1 cellular context compared by ENCODE assay signal in the genomic region with DNA sequence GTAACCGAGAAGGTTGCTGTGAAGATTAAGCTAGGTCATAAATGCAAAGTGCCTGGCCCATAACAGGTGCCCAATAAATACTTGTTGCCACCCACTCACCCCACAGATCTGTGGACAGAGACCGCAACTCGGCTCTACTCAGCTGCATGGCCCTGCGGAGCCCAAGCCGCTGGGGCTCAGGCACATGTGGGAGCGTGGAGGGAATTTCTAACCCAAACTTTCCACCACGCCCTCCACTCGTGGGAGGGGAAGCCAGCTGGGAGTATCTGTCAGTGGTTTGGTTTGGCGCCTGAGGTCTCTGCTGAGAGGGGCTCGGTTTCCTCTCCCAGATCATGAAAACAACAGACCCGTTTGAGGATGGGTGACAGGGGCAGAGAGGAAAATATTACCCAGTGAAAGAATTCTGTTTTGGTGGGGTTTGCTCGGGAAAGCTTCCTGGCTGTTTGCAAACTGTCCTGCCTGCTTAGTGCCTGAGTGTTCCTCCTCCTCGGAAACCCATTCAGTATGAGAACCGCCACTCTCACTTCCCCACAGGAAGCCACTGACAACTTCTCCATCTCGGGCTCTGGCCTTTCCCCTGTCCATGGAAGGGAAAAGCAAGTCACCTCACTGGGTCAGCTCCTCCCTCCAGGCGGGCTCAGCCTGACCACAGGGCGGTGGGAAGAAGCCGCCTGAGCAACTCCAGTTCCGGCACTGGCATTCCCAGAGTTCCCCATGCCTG.
A peak's percentile ranks its signal among the peaks of the same experiment; 100 is the strongest.
TF ChIP-seq lines count a peak whose summit lies in the region.

No MANE protein-coding gene starts in this region.

TF ChIP-seq in GM12878, 131 proteins besides CTCF, POLR2A, EP300 and RAD21 (continued from another document and continues in another):
- TF ChIP-seq CREM (IDR thresholded peaks at IDR 0.05; ENCODE audit: low read depth) (peak; percentile 64), ZZZ3 (IDR thresholded peaks at IDR 0.05; ENCODE audit: control insufficient read depth, insufficient read length, low read depth) (no peak), TAF1 (IDR thresholded peaks at IDR 0.05; ENCODE audit: borderline replicate concordance, low read depth, low read length) (no peak), ETV6 (conservative IDR thresholded peaks at IDR 0.05 in 1 of 2, IDR thresholded peaks at IDR 0.05 in 1 of 2; ENCODE audit: borderline replicate concordance in 1 of 2, low read depth in 1 of 2) (peak in 1 of 2 experiments; percentile 31; a peak in 1 of 4 replicates), MTA3 (IDR thresholded peaks at IDR 0.05; ENCODE audit: borderline replicate concordance, low read length) (peak; percentile 64; the same call in 1 of the 2 replicates), KAT2A (conservative IDR thresholded peaks at IDR 0.05; ENCODE audit: control insufficient read depth, low read depth, low read length) (no peak), EGR1 (IDR thresholded peaks at IDR 0.05; ENCODE audit: borderline replicate concordance in 1 of 2, low read depth in 2 of 2, low read length in 2 of 2) (peak in 1 of 2 experiments; percentile 76; a peak in 1 of 3 replicates), SUPT20H (IDR thresholded peaks at IDR 0.05; ENCODE audit: borderline replicate concordance, control insufficient read depth, low read depth, low read length) (no peak), RAD51 (IDR thresholded peaks at IDR 0.05) (no peak), HCFC1 (IDR thresholded peaks at IDR 0.05; ENCODE audit: low read length) (no peak), NR2C1 (IDR thresholded peaks at IDR 0.05) (no peak), NBN (IDR thresholded peaks at IDR 0.05) (peak; percentile 74; the same call in 1 of the 2 replicates), TCF3 (IDR thresholded peaks at IDR 0.05; ENCODE audit: borderline replicate concordance, insufficient read depth, low read depth, low read length) (peak; percentile 92), ZSCAN29 (IDR thresholded peaks at IDR 0.05) (no peak), WRNIP1 (IDR thresholded peaks at IDR 0.05; ENCODE audit: borderline replicate concordance, low read depth, low read length) (no peak), JUND (IDR thresholded peaks at IDR 0.05; ENCODE audit: low read depth, low read length) (no peak), FOXM1 (IDR thresholded peaks at IDR 0.05; ENCODE audit: low read depth, low read length) (peak; percentile 86), EED (IDR thresholded peaks at IDR 0.05; ENCODE audit: low read depth) (peak; percentile 97), MYB (IDR thresholded peaks at IDR 0.05; ENCODE audit: borderline replicate concordance, low read depth, low read length) (no peak; the same call in 1 of the 2 replicates), POU2F2 (IDR thresholded peaks at IDR 0.05; ENCODE audit: borderline replicate concordance, low read depth, low read length) (peak; percentile 84), TCF7 (IDR thresholded peaks at IDR 0.05; ENCODE audit: borderline replicate concordance) (no peak), YY1 (IDR thresholded peaks at IDR 0.05; ENCODE audit: low read depth, low read length) (no peak), ATF7 (IDR thresholded peaks at IDR 0.05; ENCODE audit: low read depth) (peak; percentile 77), IKZF2 (IDR thresholded peaks at IDR 0.05) (peak; percentile 91 to 92), ASH2L (IDR thresholded peaks at IDR 0.05; ENCODE audit: borderline replicate concordance, low read depth) (no peak), PAX5 (IDR thresholded peaks at IDR 0.05; ENCODE audit: borderline replicate concordance, low read depth, low read length) (peak; percentile 76; the same call in 1 of the 2 replicates)
- TF ChIP-seq, protein P1, sequence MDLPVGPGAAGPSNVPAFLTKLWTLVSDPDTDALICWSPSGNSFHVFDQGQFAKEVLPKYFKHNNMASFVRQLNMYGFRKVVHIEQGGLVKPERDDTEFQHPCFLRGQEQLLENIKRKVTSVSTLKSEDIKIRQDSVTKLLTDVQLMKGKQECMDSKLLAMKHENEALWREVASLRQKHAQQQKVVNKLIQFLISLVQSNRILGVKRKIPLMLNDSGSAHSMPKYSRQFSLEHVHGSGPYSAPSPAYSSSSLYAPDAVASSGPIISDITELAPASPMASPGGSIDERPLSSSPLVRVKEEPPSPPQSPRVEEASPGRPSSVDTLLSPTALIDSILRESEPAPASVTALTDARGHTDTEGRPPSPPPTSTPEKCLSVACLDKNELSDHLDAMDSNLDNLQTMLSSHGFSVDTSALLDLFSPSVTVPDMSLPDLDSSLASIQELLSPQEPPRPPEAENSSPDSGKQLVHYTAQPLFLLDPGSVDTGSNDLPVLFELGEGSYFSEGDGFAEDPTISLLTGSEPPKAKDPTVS (IDR thresholded peaks at IDR 0.05; ENCODE audit: low read depth, low read length): no peak
- TF ChIP-seq, protein P2, sequence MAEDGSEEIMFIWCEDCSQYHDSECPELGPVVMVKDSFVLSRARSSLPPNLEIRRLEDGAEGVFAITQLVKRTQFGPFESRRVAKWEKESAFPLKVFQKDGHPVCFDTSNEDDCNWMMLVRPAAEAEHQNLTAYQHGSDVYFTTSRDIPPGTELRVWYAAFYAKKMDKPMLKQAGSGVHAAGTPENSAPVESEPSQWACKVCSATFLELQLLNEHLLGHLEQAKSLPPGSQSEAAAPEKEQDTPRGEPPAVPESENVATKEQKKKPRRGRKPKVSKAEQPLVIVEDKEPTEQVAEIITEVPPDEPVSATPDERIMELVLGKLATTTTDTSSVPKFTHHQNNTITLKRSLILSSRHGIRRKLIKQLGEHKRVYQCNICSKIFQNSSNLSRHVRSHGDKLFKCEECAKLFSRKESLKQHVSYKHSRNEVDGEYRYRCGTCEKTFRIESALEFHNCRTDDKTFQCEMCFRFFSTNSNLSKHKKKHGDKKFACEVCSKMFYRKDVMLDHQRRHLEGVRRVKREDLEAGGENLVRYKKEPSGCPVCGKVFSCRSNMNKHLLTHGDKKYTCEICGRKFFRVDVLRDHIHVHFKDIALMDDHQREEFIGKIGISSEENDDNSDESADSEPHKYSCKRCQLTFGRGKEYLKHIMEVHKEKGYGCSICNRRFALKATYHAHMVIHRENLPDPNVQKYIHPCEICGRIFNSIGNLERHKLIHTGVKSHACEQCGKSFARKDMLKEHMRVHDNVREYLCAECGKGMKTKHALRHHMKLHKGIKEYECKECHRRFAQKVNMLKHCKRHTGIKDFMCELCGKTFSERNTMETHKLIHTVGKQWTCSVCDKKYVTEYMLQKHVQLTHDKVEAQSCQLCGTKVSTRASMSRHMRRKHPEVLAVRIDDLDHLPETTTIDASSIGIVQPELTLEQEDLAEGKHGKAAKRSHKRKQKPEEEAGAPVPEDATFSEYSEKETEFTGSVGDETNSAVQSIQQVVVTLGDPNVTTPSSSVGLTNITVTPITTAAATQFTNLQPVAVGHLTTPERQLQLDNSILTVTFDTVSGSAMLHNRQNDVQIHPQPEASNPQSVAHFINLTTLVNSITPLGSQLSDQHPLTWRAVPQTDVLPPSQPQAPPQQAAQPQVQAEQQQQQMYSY (CRISPR knock-in tag; IDR thresholded peaks at IDR 0.05): no peak
- TF ChIP-seq, protein P3, sequence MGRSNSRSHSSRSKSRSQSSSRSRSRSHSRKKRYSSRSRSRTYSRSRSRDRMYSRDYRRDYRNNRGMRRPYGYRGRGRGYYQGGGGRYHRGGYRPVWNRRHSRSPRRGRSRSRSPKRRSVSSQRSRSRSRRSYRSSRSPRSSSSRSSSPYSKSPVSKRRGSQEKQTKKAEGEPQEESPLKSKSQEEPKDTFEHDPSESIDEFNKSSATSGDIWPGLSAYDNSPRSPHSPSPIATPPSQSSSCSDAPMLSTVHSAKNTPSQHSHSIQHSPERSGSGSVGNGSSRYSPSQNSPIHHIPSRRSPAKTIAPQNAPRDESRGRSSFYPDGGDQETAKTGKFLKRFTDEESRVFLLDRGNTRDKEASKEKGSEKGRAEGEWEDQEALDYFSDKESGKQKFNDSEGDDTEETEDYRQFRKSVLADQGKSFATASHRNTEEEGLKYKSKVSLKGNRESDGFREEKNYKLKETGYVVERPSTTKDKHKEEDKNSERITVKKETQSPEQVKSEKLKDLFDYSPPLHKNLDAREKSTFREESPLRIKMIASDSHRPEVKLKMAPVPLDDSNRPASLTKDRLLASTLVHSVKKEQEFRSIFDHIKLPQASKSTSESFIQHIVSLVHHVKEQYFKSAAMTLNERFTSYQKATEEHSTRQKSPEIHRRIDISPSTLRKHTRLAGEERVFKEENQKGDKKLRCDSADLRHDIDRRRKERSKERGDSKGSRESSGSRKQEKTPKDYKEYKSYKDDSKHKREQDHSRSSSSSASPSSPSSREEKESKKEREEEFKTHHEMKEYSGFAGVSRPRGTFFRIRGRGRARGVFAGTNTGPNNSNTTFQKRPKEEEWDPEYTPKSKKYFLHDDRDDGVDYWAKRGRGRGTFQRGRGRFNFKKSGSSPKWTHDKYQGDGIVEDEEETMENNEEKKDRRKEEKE (IDR thresholded peaks at IDR 0.05): no peak
- TF ChIP-seq, protein P4, sequence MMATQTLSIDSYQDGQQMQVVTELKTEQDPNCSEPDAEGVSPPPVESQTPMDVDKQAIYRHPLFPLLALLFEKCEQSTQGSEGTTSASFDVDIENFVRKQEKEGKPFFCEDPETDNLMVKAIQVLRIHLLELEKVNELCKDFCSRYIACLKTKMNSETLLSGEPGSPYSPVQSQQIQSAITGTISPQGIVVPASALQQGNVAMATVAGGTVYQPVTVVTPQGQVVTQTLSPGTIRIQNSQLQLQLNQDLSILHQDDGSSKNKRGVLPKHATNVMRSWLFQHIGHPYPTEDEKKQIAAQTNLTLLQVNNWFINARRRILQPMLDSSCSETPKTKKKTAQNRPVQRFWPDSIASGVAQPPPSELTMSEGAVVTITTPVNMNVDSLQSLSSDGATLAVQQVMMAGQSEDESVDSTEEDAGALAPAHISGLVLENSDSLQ (IDR thresholded peaks at IDR 0.05): peak; percentile 34; the same call in 1 of the 2 replicates
- TF ChIP-seq, protein P5, sequence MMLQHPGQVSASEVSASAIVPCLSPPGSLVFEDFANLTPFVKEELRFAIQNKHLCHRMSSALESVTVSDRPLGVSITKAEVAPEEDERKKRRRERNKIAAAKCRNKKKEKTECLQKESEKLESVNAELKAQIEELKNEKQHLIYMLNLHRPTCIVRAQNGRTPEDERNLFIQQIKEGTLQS (IDR thresholded peaks at IDR 0.05; ENCODE audit: borderline replicate concordance, extremely low read depth, low read depth, low read length): no peak
- TF ChIP-seq, protein P6, sequence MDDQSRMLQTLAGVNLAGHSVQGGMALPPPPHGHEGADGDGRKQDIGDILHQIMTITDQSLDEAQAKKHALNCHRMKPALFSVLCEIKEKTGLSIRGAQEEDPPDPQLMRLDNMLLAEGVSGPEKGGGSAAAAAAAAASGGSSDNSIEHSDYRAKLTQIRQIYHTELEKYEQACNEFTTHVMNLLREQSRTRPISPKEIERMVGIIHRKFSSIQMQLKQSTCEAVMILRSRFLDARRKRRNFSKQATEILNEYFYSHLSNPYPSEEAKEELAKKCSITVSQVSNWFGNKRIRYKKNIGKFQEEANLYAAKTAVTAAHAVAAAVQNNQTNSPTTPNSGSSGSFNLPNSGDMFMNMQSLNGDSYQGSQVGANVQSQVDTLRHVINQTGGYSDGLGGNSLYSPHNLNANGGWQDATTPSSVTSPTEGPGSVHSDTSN (IDR thresholded peaks at IDR 0.05; ENCODE audit: insufficient replicate concordance, low read depth, low read length): peak; percentile 36
- TF ChIP-seq, protein P7, sequence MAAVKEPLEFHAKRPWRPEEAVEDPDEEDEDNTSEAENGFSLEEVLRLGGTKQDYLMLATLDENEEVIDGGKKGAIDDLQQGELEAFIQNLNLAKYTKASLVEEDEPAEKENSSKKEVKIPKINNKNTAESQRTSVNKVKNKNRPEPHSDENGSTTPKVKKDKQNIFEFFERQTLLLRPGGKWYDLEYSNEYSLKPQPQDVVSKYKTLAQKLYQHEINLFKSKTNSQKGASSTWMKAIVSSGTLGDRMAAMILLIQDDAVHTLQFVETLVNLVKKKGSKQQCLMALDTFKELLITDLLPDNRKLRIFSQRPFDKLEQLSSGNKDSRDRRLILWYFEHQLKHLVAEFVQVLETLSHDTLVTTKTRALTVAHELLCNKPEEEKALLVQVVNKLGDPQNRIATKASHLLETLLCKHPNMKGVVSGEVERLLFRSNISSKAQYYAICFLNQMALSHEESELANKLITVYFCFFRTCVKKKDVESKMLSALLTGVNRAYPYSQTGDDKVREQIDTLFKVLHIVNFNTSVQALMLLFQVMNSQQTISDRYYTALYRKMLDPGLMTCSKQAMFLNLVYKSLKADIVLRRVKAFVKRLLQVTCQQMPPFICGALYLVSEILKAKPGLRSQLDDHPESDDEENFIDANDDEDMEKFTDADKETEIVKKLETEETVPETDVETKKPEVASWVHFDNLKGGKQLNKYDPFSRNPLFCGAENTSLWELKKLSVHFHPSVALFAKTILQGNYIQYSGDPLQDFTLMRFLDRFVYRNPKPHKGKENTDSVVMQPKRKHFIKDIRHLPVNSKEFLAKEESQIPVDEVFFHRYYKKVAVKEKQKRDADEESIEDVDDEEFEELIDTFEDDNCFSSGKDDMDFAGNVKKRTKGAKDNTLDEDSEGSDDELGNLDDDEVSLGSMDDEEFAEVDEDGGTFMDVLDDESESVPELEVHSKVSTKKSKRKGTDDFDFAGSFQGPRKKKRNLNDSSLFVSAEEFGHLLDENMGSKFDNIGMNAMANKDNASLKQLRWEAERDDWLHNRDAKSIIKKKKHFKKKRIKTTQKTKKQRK (IDR thresholded peaks at IDR 0.05; ENCODE audit: low read depth, low read length): no peak
- TF ChIP-seq, protein P8, sequence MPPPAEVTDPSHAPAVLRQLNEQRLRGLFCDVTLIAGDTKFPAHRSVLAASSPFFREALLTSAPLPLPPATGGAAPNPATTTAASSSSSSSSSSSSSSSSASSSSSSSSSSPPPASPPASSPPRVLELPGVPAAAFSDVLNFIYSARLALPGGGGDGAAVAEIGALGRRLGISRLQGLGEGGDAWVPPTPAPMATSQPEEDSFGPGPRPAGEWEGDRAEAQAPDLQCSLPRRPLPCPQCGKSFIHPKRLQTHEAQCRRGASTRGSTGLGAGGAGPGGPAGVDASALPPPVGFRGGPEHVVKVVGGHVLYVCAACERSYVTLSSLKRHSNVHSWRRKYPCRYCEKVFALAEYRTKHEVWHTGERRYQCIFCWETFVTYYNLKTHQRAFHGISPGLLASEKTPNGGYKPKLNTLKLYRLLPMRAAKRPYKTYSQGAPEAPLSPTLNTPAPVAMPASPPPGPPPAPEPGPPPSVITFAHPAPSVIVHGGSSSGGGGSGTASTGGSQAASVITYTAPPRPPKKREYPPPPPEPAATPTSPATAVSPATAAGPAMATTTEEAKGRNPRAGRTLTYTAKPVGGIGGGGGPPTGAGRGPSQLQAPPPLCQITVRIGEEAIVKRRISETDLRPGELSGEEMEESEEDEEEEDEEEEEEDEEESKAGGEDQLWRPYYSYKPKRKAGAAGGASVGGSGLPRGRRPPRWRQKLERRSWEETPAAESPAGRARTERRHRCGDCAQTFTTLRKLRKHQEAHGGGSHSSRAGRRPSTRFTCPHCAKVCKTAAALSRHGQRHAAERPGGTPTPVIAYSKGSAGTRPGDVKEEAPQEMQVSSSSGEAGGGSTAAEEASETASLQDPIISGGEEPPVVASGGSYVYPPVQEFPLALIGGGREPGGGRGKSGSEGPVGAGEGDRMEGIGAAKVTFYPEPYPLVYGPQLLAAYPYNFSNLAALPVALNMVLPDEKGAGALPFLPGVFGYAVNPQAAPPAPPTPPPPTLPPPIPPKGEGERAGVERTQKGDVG (CRISPR knock-in tag; IDR thresholded peaks at IDR 0.05): no peak
